ENCODE assay signal across 12 cellular contexts in the genomic region with DNA sequence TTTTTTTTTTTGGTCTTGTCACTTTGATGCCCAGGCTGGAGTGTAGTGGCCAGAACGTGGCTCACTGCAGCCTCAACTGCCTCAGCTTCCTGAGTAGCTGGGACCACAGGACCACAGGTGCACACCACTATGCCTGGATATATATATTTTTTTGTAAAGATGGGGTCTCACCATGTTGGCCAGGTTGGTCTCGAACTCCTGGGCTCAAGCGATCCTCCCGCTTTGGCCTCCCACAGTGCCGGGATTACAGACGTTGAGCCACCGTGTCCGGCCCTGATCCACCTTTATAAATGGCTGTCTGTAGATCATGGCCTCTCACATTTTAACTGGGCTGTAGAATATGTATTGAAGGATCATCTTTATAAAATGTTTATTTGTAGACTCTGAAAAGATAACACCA. TPM values are rescaled to one million over a fixed set of nuclear protein-coding genes. Genes with fewer than 3 reads are reported as not detected.
A peak's percentile ranks its signal among the peaks of the same experiment; 100 is the strongest.
DNase-seq lines count a peak whose midpoint lies in the region; ATAC-seq, FAIRE-seq and TF ChIP-seq lines count a peak whose summit lies in the region.
"Had no signal": no experiment of that assay in that cellular context is flagged by ENCODE, and none has a peak within 500 bp of the region (broad histone marks: within the 10 kb centered on the region; RNA-seq: fewer than 3 reads in every experiment).

No MANE protein-coding gene starts in this region.

- H3K4ac ChIP-seq in IMR-90 (ENCODE audit: low read depth, low read length) (no peak overlapping the region), trophoblast cell (ENCODE audit: low read depth, low read length) (no peak overlapping the region)

- H4K91ac ChIP-seq in IMR-90 (ENCODE audit: insufficient read depth, low read depth, low read length) = no peak overlapping the region
- no peak overlapping the region for H4K91ac ChIP-seq in trophoblast cell (ENCODE audit: low read depth, low read length)

- no peak overlapping the region for H2AK5ac ChIP-seq in IMR-90 (ENCODE audit: low read depth, low read length)
- H2AK5ac ChIP-seq in trophoblast cell (ENCODE audit: low read length) = no peak overlapping the region

- in situ Hi-C loops in IMR-90 (cut with MboI; ENCODE audit: low sequenced_read_pairs) (no loop called here), K562 (cut with MboI) (no loop called here)

- H3K9me3 ChIP-seq in CD4-positive, alpha-beta T cell (ENCODE audit: control insufficient read depth, low read length) = no peaks in the 10 kb centered on the region
- H3K9me3 ChIP-seq in IMR-90 (ENCODE audit: control insufficient read depth, insufficient read depth, low read length) = no peaks in the 10 kb centered on the region
- H3K9me3 ChIP-seq in K562 (replicated peaks; ENCODE audit: control insufficient read depth, insufficient read depth, low read depth, low read length) = no peaks in the 10 kb centered on the region
- H3K9me3 ChIP-seq in MG63 = no peaks in the 10 kb centered on the region
- H3K9me3 ChIP-seq in trophoblast cell (ENCODE audit: insufficient read depth, low read depth, low read length) = no peaks in the 10 kb centered on the region
- H3K9me3 ChIP-seq: heart left ventricle had no signal

- no peak overlapping the region for H3K14ac ChIP-seq in IMR-90 (replicated peaks; ENCODE audit: low read depth, low read length)
- no peak overlapping the region for H3K14ac ChIP-seq in trophoblast cell (ENCODE audit: low read length)

- H2AK9ac ChIP-seq in IMR-90 (replicated peaks; ENCODE audit: low read depth, low read length, poor library complexity) = no peak overlapping the region

- H3K79me2 ChIP-seq in K562 (ENCODE audit: control insufficient read depth, insufficient read depth, low read length) (peaks cover 51% of the 10 kb centered on the region), trophoblast cell (ENCODE audit: control insufficient read depth, insufficient read depth, low read length, poor library complexity) (peaks cover 10% of the 10 kb centered on the region)

- intact Hi-C loops in CD4-positive, alpha-beta T cell (cut with DNase I, micrococcal nuclease) = loop anchor here (5.0 kb wide), 2 partner anchors 127 to 248 kb away; a partner anchor contains a TSS
- intact Hi-C loops in IMR-90 (cut with micrococcal nuclease) (loop anchor here (5.0 to 10.0 kb wide), 2 partner anchors 108 to 660 kb away; a partner anchor contains a TSS), K562 (cut with micrococcal nuclease) (loop anchor here (10.0 kb wide), 1 partner anchor 320 kb away; no protein-coding TSS in a partner anchor), natural killer cell (cut with micrococcal nuclease) (loop anchor here (5.0 kb wide), 2 partner anchors 108 to 192 kb away; a partner anchor contains a TSS)

- CTCF ChIA-PET in CD4-positive, alpha-beta T cell (lab: Charles Lee) = interaction anchor here (1.1 kb wide), 1 partner anchor 15 kb away, joined by 5 read pairs; no protein-coding TSS in a partner anchor
- CTCF ChIA-PET in IMR-90 (lab: Yijun Ruan, JAX) = no interaction called here
- CTCF ChIA-PET in K562 (lab: Yijun Ruan, JAX; ENCODE audit: low intra/inter-chr PET ratio) = no interaction called here

- no peaks in the 10 kb centered on the region for H3K9me3 Mint-ChIP-seq in CD4-positive, alpha-beta T cell
- H3K9me3 Mint-ChIP-seq in natural killer cell = no peaks in the 10 kb centered on the region

- H3K27ac ChIP-seq in CD4-positive, alpha-beta T cell (ENCODE audit: low read depth, low read length) = no peak overlapping the region
- H3K27ac ChIP-seq in IMR-90 (ENCODE audit: insufficient read depth, low read length) (no peak overlapping the region), K562 (ENCODE audit: extremely low read depth, low read depth, low read length) (no peak overlapping the region), trophoblast cell (ENCODE audit: low read depth, low read length) (no peak overlapping the region)

- dilution Hi-C loops in IMR-90 (cut with HindIII; ENCODE audit: low sequenced_read_pairs, unreplicated experiment) = no loop called here

- TF ChIP-seq RAD21 in IMR-90 (IDR thresholded peaks at IDR 0.05; ENCODE audit: low read length) (no peak), K562 (CRISPR knock-in tag; conservative IDR thresholded peaks at IDR 0.05 in 1 of 2, IDR thresholded peaks at IDR 0.05 in 1 of 2) (no peak)

- no peak overlapping the region for H2BK120ac ChIP-seq in IMR-90 (ENCODE audit: low read depth, low read length)
- no peak overlapping the region for H2BK120ac ChIP-seq in trophoblast cell (ENCODE audit: insufficient read depth, low read length, poor library complexity)

- no peak for DNase-seq in CD4-positive, alpha-beta T cell
- DNase-seq in IMR-90 (no peak), K562 (ENCODE audit: extremely low read depth in 1 of 4, low spot score in 3 of 4) (no peak), natural killer cell (no peak), RPMI8226 (no peak), MG63 (no peak), trophoblast cell (no peak)
- DNase-seq: effector CD8-positive, alpha-beta T cell; HCEC 1CT; KG1 had no signal

- H2BK12ac ChIP-seq in trophoblast cell (ENCODE audit: low read length) = no peak overlapping the region

- no peak overlapping the region; the same call in 1 of the 2 replicates for H3K4me2 ChIP-seq in IMR-90 (ENCODE audit: low read depth, low read length)
- H3K4me2 ChIP-seq in K562 (ENCODE audit: insufficient read depth, low read length) = 0 out of 2 replicates have a peak overlapping the region, but pooled peaks have one; percentile 97
- no peak overlapping the region for H3K4me2 ChIP-seq in trophoblast cell (ENCODE audit: low read length)

- H3K36me3 Mint-ChIP-seq in CD4-positive, alpha-beta T cell (ENCODE audit: low read depth) = peaks cover 32% of the 10 kb centered on the region
- no peaks in the 10 kb centered on the region for H3K36me3 Mint-ChIP-seq in natural killer cell

- peaks cover 5% of the 10 kb centered on the region for H3K36me3 ChIP-seq in IMR-90 (ENCODE audit: control insufficient read depth, insufficient read depth, low read length)
- peaks cover 27% of the 10 kb centered on the region for H3K36me3 ChIP-seq in K562 (ENCODE audit: control insufficient read depth, insufficient read depth, low read length)
- peaks cover 16% of the 10 kb centered on the region for H3K36me3 ChIP-seq in MG63
- peaks cover 1 to 5% of the 10 kb centered on the region in 2 experiments for H3K36me3 ChIP-seq in trophoblast cell (ENCODE audit: control insufficient read depth in 1 of 2, insufficient read depth in 2 of 2, low read length in 2 of 2)

- no peak overlapping the region for H2BK15ac ChIP-seq in IMR-90 (ENCODE audit: low read depth, low read length)

- H3K4me3 ChIP-seq in IMR-90 (ENCODE audit: insufficient read depth, low read depth, low read length) (no peak overlapping the region), K562 (peak overlapping the region; percentile 99; the same call in 1 of the 2 replicates), MG63 (no peak overlapping the region), trophoblast cell (ENCODE audit: low read depth, low read length) (no peak overlapping the region)

- H3K27me3 Mint-ChIP-seq in CD4-positive, alpha-beta T cell = no peaks in the 10 kb centered on the region
- no peaks in the 10 kb centered on the region for H3K27me3 Mint-ChIP-seq in natural killer cell (ENCODE audit: low read depth in 2 of 2)

- H4K12ac ChIP-seq in trophoblast cell (ENCODE audit: low read depth, low read length) = no peak overlapping the region

- H3K4me1 Mint-ChIP-seq in CD4-positive, alpha-beta T cell (ENCODE audit: low read depth) = peaks cover 43% of the 10 kb centered on the region
- peaks cover 26 to 30% of the 10 kb centered on the region in 2 donors for H3K4me1 Mint-ChIP-seq in natural killer cell

- no peak overlapping the region for H4K5ac ChIP-seq in IMR-90 (ENCODE audit: low read depth, low read length)

- BruUV-seq in IMR-90 (replicated peaks; lab: Mats Ljungman, UMichigan) (no TSS peak), K562 (replicated peaks; lab: Mats Ljungman, UMichigan) (no TSS peak)

- H3K9me1 ChIP-seq in IMR-90 (ENCODE audit: insufficient read depth, low read length) (peaks cover 4% of the 10 kb centered on the region; the same call in 1 of the 2 replicates), K562 (ENCODE audit: control insufficient read depth, insufficient read depth, low read length) (no peaks in the 10 kb centered on the region)

- H3K27ac Mint-ChIP-seq in CD4-positive, alpha-beta T cell = peak overlapping the region; percentile 91
- H3K27ac Mint-ChIP-seq in natural killer cell = peak overlapping the region; percentile 94 to 97

- TF ChIP-seq POLR2A in IMR-90 (IDR thresholded peaks at IDR 0.05; ENCODE audit: low read depth, low read length) (no peak), K562 (conservative IDR thresholded peaks at IDR 0.05) (no peak)

- H2AFZ ChIP-seq in IMR-90 (replicated peaks; ENCODE audit: low read length, poor library complexity) (no peak overlapping the region), K562 (ENCODE audit: low read depth, low read length) (no peak overlapping the region), trophoblast cell (ENCODE audit: insufficient read depth, low read length, poor library complexity) (no peak overlapping the region)

- FAIRE-seq in K562 (lab: Jason Lieb, UNC) = no peak

- ATAC-seq in CD4-positive, alpha-beta T cell (ENCODE audit: poor library complexity) = no peak
- no peak for ATAC-seq in IMR-90 (ENCODE audit: low read depth)
- ATAC-seq in K562 = no peak
- ATAC-seq in natural killer cell = no peak
- no peak for ATAC-seq in HG02884 (IDR thresholded peaks at IDR 0.05; ENCODE audit: unreplicated experiment)
- ATAC-seq: heart left ventricle had no signal

- peak overlapping the region; percentile 92 for H3K4me3 Mint-ChIP-seq in CD4-positive, alpha-beta T cell
- peak overlapping the region; percentile 88 for H3K4me3 Mint-ChIP-seq in natural killer cell

- TF ChIP-seq CTCF in CD4-positive, alpha-beta T cell (IDR thresholded peaks at IDR 0.05) = no peak
- TF ChIP-seq CTCF in IMR-90 (conservative IDR thresholded peaks at IDR 0.05; ENCODE audit: low read depth, low read length) (no peak), K562 (IDR thresholded peaks at IDR 0.05 in 2 of 3, conservative IDR thresholded peaks at IDR 0.05 in 1 of 3; ENCODE audit: insufficient read depth in 2 of 3, low read depth in 1 of 3, low read length in 3 of 3) (no peak), natural killer cell (IDR thresholded peaks at IDR 0.05) (no peak)

- H3K4me1 ChIP-seq in IMR-90 (ENCODE audit: control insufficient read depth, insufficient read depth, low read length) (peaks cover 2% of the 10 kb centered on the region; the same call in 1 of the 2 replicates), K562 (replicated peaks in 1 of 2; ENCODE audit: control insufficient read depth in 2 of 2, insufficient read depth in 2 of 2, low read length in 2 of 2) (peaks cover 0 to 23% of the 10 kb centered on the region in 2 experiments; a peak in 4 of 5 replicates), trophoblast cell (ENCODE audit: control insufficient read depth in 1 of 2, insufficient read depth in 2 of 2, low read length in 2 of 2) (peaks cover 0 to 5% of the 10 kb centered on the region in 2 experiments)

- H3K23ac ChIP-seq in IMR-90 (ENCODE audit: low read depth, low read length) = no peak overlapping the region; the same call in 1 of the 2 replicates
- no peak overlapping the region for H3K23ac ChIP-seq in trophoblast cell (ENCODE audit: low read length)

- H3K27me3 ChIP-seq in CD4-positive, alpha-beta T cell (ENCODE audit: control insufficient read depth, insufficient read depth, low read length) = no peaks in the 10 kb centered on the region
- H3K27me3 ChIP-seq in IMR-90 (ENCODE audit: control insufficient read depth, insufficient read depth, low read length) (no peaks in the 10 kb centered on the region), K562 (ENCODE audit: control insufficient read depth in 2 of 2, insufficient read depth in 2 of 2, low read length in 2 of 2) (no peaks in the 10 kb centered on the region), MG63 (no peaks in the 10 kb centered on the region), trophoblast cell (ENCODE audit: insufficient read depth, low read length) (no peaks in the 10 kb centered on the region)
- H3K27me3 ChIP-seq: heart left ventricle had no signal

- WGBS in IMR-90 (ENCODE audit: extremely low coverage in 2 of 2, insufficient read length in 1 of 2), 2 experiments = no CpG with 5 or more reads among the region's 8 CpGs
- 92% methylated on average over 8 of the region's 8 CpGs for WGBS in K562 (ENCODE audit: insufficient coverage, low coverage, missing lambda C conversion rate)
- no CpG with 5 or more reads among the region's 8 CpGs for WGBS in trophoblast cell (ENCODE audit: extremely low coverage, insufficient coverage, insufficient read length)

- H2BK5ac ChIP-seq in IMR-90 (ENCODE audit: low read depth, low read length, poor library complexity, severe bottlenecking) (peak overlapping the region; percentile 23), trophoblast cell (ENCODE audit: low read depth, low read length, poor library complexity) (no peak overlapping the region)

- POLR2A ChIA-PET in CD4-positive, alpha-beta T cell (lab: Charles Lee) = interaction anchor here (3.5 kb wide), 1 partner anchor 11 kb away, joined by 36 read pairs; no protein-coding TSS in a partner anchor
- POLR2A ChIA-PET in IMR-90 (lab: Charles Lee; ENCODE audit: unreplicated experiment) (interaction anchor here (0.6 kb wide), 1 partner anchor 244 kb away, joined by 13 read pairs; no protein-coding TSS in a partner anchor), K562 (lab: Yijun Ruan, JAX) (no interaction called here)

- H2BK20ac ChIP-seq in IMR-90 (ENCODE audit: low read depth, low read length) = no peak overlapping the region

- H3K9ac ChIP-seq in IMR-90 (ENCODE audit: low read depth, low read length) = no peak overlapping the region
- no peak overlapping the region for H3K9ac ChIP-seq in K562 (ENCODE audit: insufficient read depth in 1 of 2, low read depth in 2 of 2, low read length in 2 of 2)
- H3K9ac ChIP-seq in trophoblast cell (ENCODE audit: low read length) = no peak overlapping the region

- H4K20me1 ChIP-seq in IMR-90 (ENCODE audit: insufficient read depth, low read length) (peaks cover 9% of the 10 kb centered on the region; the same call in 1 of the 2 replicates), K562 (replicated peaks; ENCODE audit: control insufficient read depth, insufficient read depth, low read length) (0 out of 2 replicates have a peak, but pooled peaks cover 5% of the 10 kb centered on the region)

- no peak overlapping the region for H3K18ac ChIP-seq in IMR-90 (ENCODE audit: low read depth, low read length)
- no peak overlapping the region for H3K18ac ChIP-seq in trophoblast cell (ENCODE audit: low read length)

- H4K8ac ChIP-seq in IMR-90 (ENCODE audit: low read depth in 2 of 2, low read length in 2 of 2) = no peak overlapping the region
- H4K8ac ChIP-seq in trophoblast cell (ENCODE audit: low read depth, low read length) = no peak overlapping the region

- H3K56ac ChIP-seq in IMR-90 (ENCODE audit: extremely low read depth, insufficient read depth, low read length) = no peak overlapping the region

- no peak for TF ChIP-seq EP300 in K562 (IDR thresholded peaks at IDR 0.05; ENCODE audit: low read length)

- H3K79me1 ChIP-seq in IMR-90 (ENCODE audit: low read depth in 1 of 2, low read length in 2 of 2) (peaks cover 18 to 41% of the 10 kb centered on the region in 2 experiments), trophoblast cell (ENCODE audit: low read length) (peaks cover 12% of the 10 kb centered on the region)

RNA-seq across cellular contexts. Expression of a gene that starts 1.9 kb away (rescaled TPM):
- total RNA-seq in CD4-positive, alpha-beta T cell = 10 to 100 TPM; 67.6 to 69.2 TPM
- 51.6 and 57.2 TPM in 2 replicates for total RNA-seq in IMR-90 (2012; rRNA removed)
- polyA plus RNA-seq in IMR-90 (2012; rRNA removed) = 43.7 and 59.9 TPM in 2 replicates
- polyA plus RNA-seq in IMR-90 (2012; cell fraction: cytosol; rRNA removed) = 6.5 and 7.7 TPM in 2 replicates
- polyA plus RNA-seq in IMR-90 (2012; cell fraction: nucleus; rRNA removed; ENCODE audit: low replicate concordance) = 3.0 and 35.6 TPM in 2 replicates
- total RNA-seq in K562 (2011; cell fraction: chromatin; rRNA removed; ENCODE audit: low replicate concordance) = 59.3 and 164 TPM in 2 replicates
- total RNA-seq in K562 (2011; cell fraction: nucleolus; rRNA removed) = 30.7 and 36.6 TPM in 2 replicates
- 61.7 and 80.6 TPM in 2 replicates for total RNA-seq in K562 (2011; cell fraction: nucleoplasm; rRNA removed)
- 80.7 and 85.0 TPM in 2 replicates for total RNA-seq in K562 (2014; rRNA removed)
- 151 and 171 TPM in 2 replicates for total RNA-seq in K562 (2014; rRNA removed; fragmentation: Illumina TruSeq; extraction: Trizol)
- total RNA-seq in K562 (2015; rRNA removed; fragmentation: Illumina TruSeq; extraction: Trizol) = 146 and 164 TPM in 2 replicates
- 150 and 153 TPM in 2 replicates for total RNA-seq in K562 (2021)
- polyA plus RNA-seq in K562 (2011; rRNA removed) = 152 and 217 TPM in 2 replicates
- polyA plus RNA-seq in K562 (2011; cell fraction: cytosol; rRNA removed) = 38.7 and 77.9 TPM in 2 replicates
- 25.5 and 42.4 TPM in 2 replicates for polyA plus RNA-seq in K562 (2011; cell fraction: nucleus; rRNA removed)
- polyA plus RNA-seq in K562 (2012) = 150 and 152 TPM in 2 replicates
- 192 and 215 TPM in 2 replicates for polyA plus RNA-seq in K562 (2014; fragmentation: Illumina TruSeq; extraction: Trizol)
- 10 to 100 TPM; 44.2 to 48.4 TPM for polyA plus RNA-seq in K562 (2014; fragmentation: Nextera tagmentation; extraction: Ambion mirVana)
- polyA plus RNA-seq in K562 (2014; rRNA removed) = 111 and 150 TPM in 2 replicates
- 184 and 187 TPM in 2 replicates for polyA minus RNA-seq in K562 (2011; rRNA and poly(A)+ RNA removed)
- 46.2 and 66.9 TPM in 2 replicates for polyA minus RNA-seq in K562 (2011; cell fraction: cytosol; rRNA and poly(A)+ RNA removed)
- 17.0 and 31.5 TPM in 2 replicates for polyA minus RNA-seq in K562 (2011; cell fraction: nucleus; rRNA and poly(A)+ RNA removed)
- total RNA-seq in natural killer cell = 10 to 100 TPM; 53.1 to 75.7 (median 72.4) TPM
- total RNA-seq in MG63 (2014; rRNA removed; shearing (Covaris generic); ENCODE audit: low replicate concordance) = 123 and 157 TPM in 2 replicates
- polyA plus RNA-seq in trophoblast cell (2013) = 75.9 and 78.9 TPM in 2 replicates
